16 cellular contexts compared by ENCODE assay signal in the genomic region with DNA sequence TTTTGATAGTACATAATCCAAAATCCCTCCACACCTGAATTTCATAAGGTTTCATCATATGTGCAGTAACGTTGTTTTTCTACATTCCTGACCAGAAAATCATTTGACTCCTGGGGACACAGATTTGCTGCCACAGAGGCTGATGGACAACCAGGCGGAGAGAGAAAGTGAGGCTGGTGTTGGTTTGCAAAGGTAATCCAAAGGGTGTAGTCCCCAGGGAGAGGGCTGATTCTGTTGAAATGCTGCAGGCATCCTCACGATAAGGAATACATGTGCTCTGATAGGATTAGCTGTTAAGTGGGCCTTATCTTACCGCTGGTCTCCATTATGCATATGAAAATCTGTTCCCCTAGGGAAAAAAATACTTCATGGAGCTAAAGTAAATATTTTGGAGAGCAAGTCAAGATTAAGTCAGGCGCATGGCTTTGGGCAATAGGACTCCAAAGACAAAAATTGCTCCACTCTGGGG. TPM values are rescaled to one million over a fixed set of nuclear protein-coding genes. Genes with fewer than 3 reads are reported as not detected.
DNase-seq lines count a peak whose midpoint lies in the region; ATAC-seq and TF ChIP-seq lines count a peak whose summit lies in the region.
"Had no signal": no experiment of that assay in that cellular context is flagged by ENCODE, and none has a peak within 500 bp of the region (broad histone marks: within the 10 kb centered on the region; RNA-seq: fewer than 3 reads in every experiment).

No MANE protein-coding gene starts in this region.

- no peak for TF ChIP-seq CTCF in PC-9 (conservative IDR thresholded peaks at IDR 0.05)

- H3K36me3 ChIP-seq in PC-9 (ENCODE audit: low read depth): peaks cover 64% of the 10 kb centered on the region

- H3K4me3 ChIP-seq in PC-9: no peak overlapping the region

- peaks cover 12% of the 10 kb centered on the region for H3F3A ChIP-seq in PC-9 (ENCODE audit: insufficient read depth, low read depth)

- no peaks in the 10 kb centered on the region for H3K27me3 ChIP-seq in PC-9 (ENCODE audit: insufficient read depth, low read depth)
- H3K27me3 ChIP-seq: foreskin keratinocyte had no signal

- BruUV-seq in PC-9 (replicated peaks; lab: Mats Ljungman, UMichigan): no TSS peak

- no peak overlapping the region for H2AFZ ChIP-seq in PC-9

- peak overlapping the region; percentile 6 for H3K4me2 ChIP-seq in PC-9

- no peaks in the 10 kb centered on the region for H3K27me3 Mint-ChIP-seq in activated T-cell treated with anti-CD3 and anti-CD28 coated beads, Interleukin-2, amount 50 U/mL, for 72 hours (ENCODE audit: low read depth)
- no peaks in the 10 kb centered on the region for H3K27me3 Mint-ChIP-seq in effector memory CD8-positive, alpha-beta T cell
- H3K27me3 Mint-ChIP-seq: stimulated activated naive CD8-positive, alpha-beta T cell treated with anti-CD3 and anti-CD28 coated beads, Interleukin-15, Interleukin-2, amounts not matched to agents 100 ng/mL and 50 ng/mL, for 24 hours had no signal

- H3K9me3 ChIP-seq in PC-9 (ENCODE audit: insufficient read depth, low read depth): peaks cover 10% of the 10 kb centered on the region; the same call in 1 of the 2 replicates

- H4K20me1 ChIP-seq in PC-9 (ENCODE audit: insufficient read depth): no peaks in the 10 kb centered on the region

- peaks cover 7 to 9% of the 10 kb centered on the region in 2 donors for H3K9me3 Mint-ChIP-seq in activated T-cell treated with anti-CD3 and anti-CD28 coated beads, Interleukin-2, amount 50 U/mL, for 72 hours
- no peaks in the 10 kb centered on the region for H3K9me3 Mint-ChIP-seq in effector memory CD8-positive, alpha-beta T cell
- peaks cover 2% of the 10 kb centered on the region for H3K9me3 Mint-ChIP-seq in stimulated activated effector memory CD8-positive, alpha-beta T cell treated with anti-CD3 and anti-CD28 coated beads, Interleukin-12 subunit alpha, Interleukin-12 subunit beta, amount 100 ng/mL, for 72 hours

- H3K79me2 ChIP-seq in PC-9 (ENCODE audit: low read depth): peaks cover 6% of the 10 kb centered on the region; the same call in 1 of the 2 replicates

- no peak for ATAC-seq in activated T-cell treated with anti-CD3 and anti-CD28 coated beads, Interleukin-2, amount 50 U/mL, for 72 hours (replicated peaks in 1 of 2)
- ATAC-seq in effector memory CD8-positive, alpha-beta T cell (replicated peaks): no peak
- no peak for ATAC-seq in stimulated activated effector memory CD8-positive, alpha-beta T cell treated with anti-CD3 and anti-CD28 coated beads, Interleukin-12 subunit alpha, Interleukin-12 subunit beta, amount 100 ng/mL, for 72 hours
- ATAC-seq in GM21526 (IDR thresholded peaks at IDR 0.05; ENCODE audit: low FRiP score, unreplicated experiment): no peak
- ATAC-seq: foreskin keratinocyte, left ventricle myocardium superior had no signal

- H3K4me3 Mint-ChIP-seq in activated T-cell treated with anti-CD3 and anti-CD28 coated beads, Interleukin-2, amount 50 U/mL, for 72 hours: no peak overlapping the region
- no peak overlapping the region for H3K4me3 Mint-ChIP-seq in effector memory CD8-positive, alpha-beta T cell
- H3K4me3 Mint-ChIP-seq in stimulated activated effector memory CD8-positive, alpha-beta T cell treated with anti-CD3 and anti-CD28 coated beads, Interleukin-12 subunit alpha, Interleukin-12 subunit beta, amount 100 ng/mL, for 72 hours: no peak overlapping the region
- H3K4me3 Mint-ChIP-seq: stimulated activated naive CD8-positive, alpha-beta T cell treated with anti-CD3 and anti-CD28 coated beads, Interleukin-15, Interleukin-2, amounts not matched to agents 100 ng/mL and 50 ng/mL, for 24 hours had no signal

- DNase-seq in activated T-cell treated with anti-CD3 and anti-CD28 coated beads, Interleukin-2, amount 50 U/mL, for 72 hours: no peak
- DNase-seq in activated T-cell treated with anti-CD3 and anti-CD28 coated beads for 4 hours (no peak), PC-9 (peak in 1 of 2 experiments; percentile 69), NCI-H2081 treated with DMSO at 0.1 percent for 48 hours (lab: John Stamatoyannopoulos, UW) (no peak), NOMO-1 (lab: John Stamatoyannopoulos, UW; ENCODE audit: unreplicated experiment in 2 of 2) (no peak)
- no peak for DNase-seq in effector memory CD8-positive, alpha-beta T cell
- no peak for DNase-seq in stimulated activated effector memory CD8-positive, alpha-beta T cell treated with anti-CD3 and anti-CD28 coated beads, Interleukin-12 subunit alpha, Interleukin-12 subunit beta, amount 100 ng/mL, for 72 hours (ENCODE audit: low spot score in 2 of 2)
- DNase-seq: activated gamma-delta T cell, foreskin keratinocyte, left ventricle myocardium superior, NCI-H1048, NCI-H446, OCI-M1 had no signal

- CTCF ChIA-PET in PC-9 (lab: Charles Lee): interaction anchor here (0.6 kb wide), 1 partner anchor 990 kb away, joined by 4 read pairs; no protein-coding TSS in a partner anchor

- intact Hi-C loops in PC-9 (cut with micrococcal nuclease; ENCODE audit: unreplicated experiment): no loop called here

- peak overlapping the region; percentile 34 for H3K27ac Mint-ChIP-seq in activated T-cell treated with anti-CD3 and anti-CD28 coated beads, Interleukin-2, amount 50 U/mL, for 72 hours
- peak overlapping the region; percentile 41 to 82 for H3K27ac Mint-ChIP-seq in effector memory CD8-positive, alpha-beta T cell
- H3K27ac Mint-ChIP-seq in stimulated activated effector memory CD8-positive, alpha-beta T cell treated with anti-CD3 and anti-CD28 coated beads, Interleukin-12 subunit alpha, Interleukin-12 subunit beta, amount 100 ng/mL, for 72 hours: peak overlapping the region; percentile 97
- H3K27ac Mint-ChIP-seq: stimulated activated naive CD8-positive, alpha-beta T cell treated with anti-CD3 and anti-CD28 coated beads, Interleukin-15, Interleukin-2, amounts not matched to agents 100 ng/mL and 50 ng/mL, for 24 hours had no signal

- POLR2A ChIA-PET in PC-9 (lab: Charles Lee; ENCODE audit: unreplicated experiment): interaction anchor here (0.6 kb wide), 1 partner anchor 398 kb away, joined by 7 read pairs; no protein-coding TSS in a partner anchor

- no peaks in the 10 kb centered on the region for H3K9me2 ChIP-seq in PC-9 (ENCODE audit: insufficient read depth)

- H3K36me3 Mint-ChIP-seq in activated T-cell treated with anti-CD3 and anti-CD28 coated beads, Interleukin-2, amount 50 U/mL, for 72 hours (ENCODE audit: insufficient read depth in 2 of 2): peaks cover 34 to 71% of the 10 kb centered on the region in 2 donors
- H3K36me3 Mint-ChIP-seq in effector memory CD8-positive, alpha-beta T cell (ENCODE audit: insufficient read depth): peaks cover 55% of the 10 kb centered on the region
- peaks cover 64% of the 10 kb centered on the region for H3K36me3 Mint-ChIP-seq in stimulated activated effector memory CD8-positive, alpha-beta T cell treated with anti-CD3 and anti-CD28 coated beads, Interleukin-12 subunit alpha, Interleukin-12 subunit beta, amount 100 ng/mL, for 72 hours

- H3K4me1 ChIP-seq in PC-9 (replicated peaks; ENCODE audit: insufficient read depth): peaks cover 18% of the 10 kb centered on the region
- H3K4me1 ChIP-seq: foreskin keratinocyte had no signal

- peaks cover 56% of the 10 kb centered on the region for H3K4me1 Mint-ChIP-seq in activated T-cell treated with anti-CD3 and anti-CD28 coated beads, Interleukin-2, amount 50 U/mL, for 72 hours (ENCODE audit: low read depth)
- H3K4me1 Mint-ChIP-seq in effector memory CD8-positive, alpha-beta T cell (ENCODE audit: low read depth in 2 of 2): peaks cover 50 to 55% of the 10 kb centered on the region in 2 donors
- peaks cover 63% of the 10 kb centered on the region for H3K4me1 Mint-ChIP-seq in stimulated activated effector memory CD8-positive, alpha-beta T cell treated with anti-CD3 and anti-CD28 coated beads, Interleukin-12 subunit alpha, Interleukin-12 subunit beta, amount 100 ng/mL, for 72 hours

- H3K27ac ChIP-seq in PC-9: peak overlapping the region; percentile 79
- H3K27ac ChIP-seq: foreskin keratinocyte had no signal

RNA-seq across cellular contexts. Expression of gene APOL6, which starts 8.1 kb away (rescaled TPM):
- total RNA-seq in activated T-cell treated with anti-CD3 and anti-CD28 coated beads, Interleukin-2, amount 50 U/mL, for 72 hours: 10 to 100 TPM; 42.0 to 56.0 TPM
- 16.7 and 18.6 TPM in 2 replicates for total RNA-seq in PC-9 (2021)

RNA-seq across cellular contexts. Expression of gene MB, which starts 39.2 kb away (rescaled TPM):
- total RNA-seq in activated T-cell treated with anti-CD3 and anti-CD28 coated beads, Interleukin-2, amount 50 U/mL, for 72 hours: under 1 TPM; 0.24 to 0.69 TPM
- 5.0 and 5.8 TPM in 2 replicates for total RNA-seq in PC-9 (2021)
- total RNA-seq: foreskin keratinocyte, SK-MEL-5 had no signal

Comparison
In these comparisons a context has a peak if more than half of its experiments do, and no peak if none do; other contexts are left out.
1. H3K27ac Mint-ChIP-seq: peak in every context shown above with its lines; median percentile 97 in stimulated activated effector memory CD8-positive, alpha-beta T cell treated with anti-CD3 and anti-CD28 coated beads, Interleukin-12 subunit alpha, Interleukin-12 subunit beta, amount 100 ng/mL, for 72 hours; 62 in effector memory CD8-positive, alpha-beta T cell; 34 in activated T-cell treated with anti-CD3 and anti-CD28 coated beads, Interleukin-2, amount 50 U/mL, for 72 hours.